1 cellular context compared by ENCODE assay signal in the genomic region with DNA sequence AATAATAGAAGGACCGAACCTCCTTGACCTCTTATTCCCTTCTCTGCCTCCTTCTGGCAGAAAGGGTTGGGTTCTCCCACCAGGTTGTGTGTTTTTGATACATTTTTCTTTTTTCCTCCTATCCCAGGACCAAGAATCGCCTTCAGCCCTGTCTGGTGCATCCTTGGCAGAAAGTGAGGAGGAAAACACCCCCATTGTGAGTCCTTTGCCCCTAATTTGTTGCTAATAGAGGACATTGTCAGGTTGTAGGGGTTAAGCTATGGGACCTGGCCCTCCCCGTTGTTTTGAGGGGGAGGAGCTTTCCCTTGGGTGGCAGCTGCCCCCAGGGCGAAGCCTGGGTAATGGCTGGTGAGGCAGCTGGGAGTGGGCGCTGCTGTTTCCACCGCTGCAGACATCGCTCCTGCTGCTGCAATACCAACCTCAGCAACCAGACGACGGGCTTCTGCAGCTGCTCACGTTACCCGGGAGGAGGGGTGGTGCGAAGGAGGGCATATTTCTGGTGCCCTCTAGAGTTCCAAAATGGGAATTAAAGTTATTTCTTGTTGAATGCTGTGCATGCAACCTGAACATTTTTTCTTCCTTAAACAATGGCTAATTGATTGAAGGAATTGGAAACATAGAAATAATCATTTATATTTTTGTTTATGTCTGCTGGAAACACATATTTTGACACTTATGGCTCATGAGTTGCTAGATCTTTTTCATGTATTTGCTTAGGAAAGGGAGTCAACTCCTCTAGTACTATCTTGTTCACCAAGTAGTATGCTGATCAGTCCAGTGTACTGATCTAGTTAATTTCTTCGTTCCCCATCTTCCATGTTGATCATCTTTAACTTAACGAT.
TF ChIP-seq lines count a peak whose summit lies in the region.

No MANE protein-coding gene starts in this region.

TF ChIP-seq in GM12878, 131 proteins besides CTCF, POLR2A, EP300 and RAD21 (continued from another document and continues in another):
- TF ChIP-seq ZNF592 (IDR thresholded peaks at IDR 0.05): peak; percentile 52; the same call in 1 of the 2 replicates
- TF ChIP-seq, protein P1, sequence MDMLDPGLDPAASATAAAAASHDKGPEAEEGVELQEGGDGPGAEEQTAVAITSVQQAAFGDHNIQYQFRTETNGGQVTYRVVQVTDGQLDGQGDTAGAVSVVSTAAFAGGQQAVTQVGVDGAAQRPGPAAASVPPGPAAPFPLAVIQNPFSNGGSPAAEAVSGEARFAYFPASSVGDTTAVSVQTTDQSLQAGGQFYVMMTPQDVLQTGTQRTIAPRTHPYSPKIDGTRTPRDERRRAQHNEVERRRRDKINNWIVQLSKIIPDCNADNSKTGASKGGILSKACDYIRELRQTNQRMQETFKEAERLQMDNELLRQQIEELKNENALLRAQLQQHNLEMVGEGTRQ (IDR thresholded peaks at IDR 0.05; ENCODE audit: borderline replicate concordance, low read depth, low read length): no peak; the same call in 1 of the 2 replicates
- no peak for TF ChIP-seq FOXM1 (IDR thresholded peaks at IDR 0.05; ENCODE audit: low read depth, low read length)
- TF ChIP-seq ZNF207 (IDR thresholded peaks at IDR 0.05; ENCODE audit: borderline replicate concordance): no peak; the same call in 1 of the 2 replicates
- no peak; the same call in 2 of the 3 replicates for TF ChIP-seq POU2F2 (IDR thresholded peaks at IDR 0.05; ENCODE audit: borderline replicate concordance, low read depth, low read length)
- peak; percentile 45; the same call in 1 of the 2 replicates for TF ChIP-seq NBN (IDR thresholded peaks at IDR 0.05)
- TF ChIP-seq EGR1 (IDR thresholded peaks at IDR 0.05; ENCODE audit: borderline replicate concordance in 1 of 2, low read depth in 2 of 2, low read length in 2 of 2): no peak
- no peak for TF ChIP-seq ZZZ3 (IDR thresholded peaks at IDR 0.05; ENCODE audit: control insufficient read depth, insufficient read length, low read depth)
- no peak for TF ChIP-seq CHD1 (IDR thresholded peaks at IDR 0.05; ENCODE audit: low read depth, low read length)
- no peak for TF ChIP-seq FOS (IDR thresholded peaks at IDR 0.05; ENCODE audit: borderline replicate concordance, extremely low read depth, insufficient read length)
- peak; percentile 61; the same call in 1 of the 2 replicates for TF ChIP-seq ZBTB40 (IDR thresholded peaks at IDR 0.05; ENCODE audit: borderline replicate concordance)
- TF ChIP-seq PML (IDR thresholded peaks at IDR 0.05; ENCODE audit: low read length): no peak
- no peak for TF ChIP-seq POLR2AphosphoS2 (IDR thresholded peaks at IDR 0.05; ENCODE audit: low read depth, low read length)
- TF ChIP-seq SPI1 (IDR thresholded peaks at IDR 0.05; ENCODE audit: borderline replicate concordance, insufficient read depth, low read depth, low read length): no peak
- TF ChIP-seq JUNB (IDR thresholded peaks at IDR 0.05): no peak
- peak; percentile 85 for TF ChIP-seq MXI1 (IDR thresholded peaks at IDR 0.05; ENCODE audit: low read depth, low read length)
- TF ChIP-seq SREBF1 (IDR thresholded peaks at IDR 0.05; ENCODE audit: low read length): no peak
- no peak for TF ChIP-seq RAD51 (IDR thresholded peaks at IDR 0.05)
- no peak for TF ChIP-seq BCLAF1 (IDR thresholded peaks at IDR 0.05)
- no peak for TF ChIP-seq BCL11A (IDR thresholded peaks at IDR 0.05; ENCODE audit: low read depth, low read length)
- TF ChIP-seq CBFB (IDR thresholded peaks at IDR 0.05; ENCODE audit: low read depth): no peak
- TF ChIP-seq, protein P2, sequence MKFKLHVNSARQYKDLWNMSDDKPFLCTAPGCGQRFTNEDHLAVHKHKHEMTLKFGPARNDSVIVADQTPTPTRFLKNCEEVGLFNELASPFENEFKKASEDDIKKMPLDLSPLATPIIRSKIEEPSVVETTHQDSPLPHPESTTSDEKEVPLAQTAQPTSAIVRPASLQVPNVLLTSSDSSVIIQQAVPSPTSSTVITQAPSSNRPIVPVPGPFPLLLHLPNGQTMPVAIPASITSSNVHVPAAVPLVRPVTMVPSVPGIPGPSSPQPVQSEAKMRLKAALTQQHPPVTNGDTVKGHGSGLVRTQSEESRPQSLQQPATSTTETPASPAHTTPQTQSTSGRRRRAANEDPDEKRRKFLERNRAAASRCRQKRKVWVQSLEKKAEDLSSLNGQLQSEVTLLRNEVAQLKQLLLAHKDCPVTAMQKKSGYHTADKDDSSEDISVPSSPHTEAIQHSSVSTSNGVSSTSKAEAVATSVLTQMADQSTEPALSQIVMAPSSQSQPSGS (IDR thresholded peaks at IDR 0.05; ENCODE audit: low read length): no peak
- no peak for TF ChIP-seq WRNIP1 (IDR thresholded peaks at IDR 0.05; ENCODE audit: borderline replicate concordance, low read depth, low read length)
- TF ChIP-seq, protein P3, sequence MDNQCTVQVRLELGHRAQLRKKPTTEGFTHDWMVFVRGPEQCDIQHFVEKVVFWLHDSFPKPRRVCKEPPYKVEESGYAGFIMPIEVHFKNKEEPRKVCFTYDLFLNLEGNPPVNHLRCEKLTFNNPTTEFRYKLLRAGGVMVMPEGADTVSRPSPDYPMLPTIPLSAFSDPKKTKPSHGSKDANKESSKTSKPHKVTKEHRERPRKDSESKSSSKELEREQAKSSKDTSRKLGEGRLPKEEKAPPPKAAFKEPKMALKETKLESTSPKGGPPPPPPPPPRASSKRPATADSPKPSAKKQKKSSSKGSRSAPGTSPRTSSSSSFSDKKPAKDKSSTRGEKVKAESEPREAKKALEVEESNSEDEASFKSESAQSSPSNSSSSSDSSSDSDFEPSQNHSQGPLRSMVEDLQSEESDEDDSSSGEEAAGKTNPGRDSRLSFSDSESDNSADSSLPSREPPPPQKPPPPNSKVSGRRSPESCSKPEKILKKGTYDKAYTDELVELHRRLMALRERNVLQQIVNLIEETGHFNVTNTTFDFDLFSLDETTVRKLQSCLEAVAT (IDR thresholded peaks at IDR 0.05): peak; percentile 42; the same call in 1 of the 2 replicates
- TF ChIP-seq RB1 (IDR thresholded peaks at IDR 0.05; ENCODE audit: borderline replicate concordance): peak; percentile 70; the same call in 1 of the 2 replicates
- TF ChIP-seq BMI1 (IDR thresholded peaks at IDR 0.05; ENCODE audit: borderline replicate concordance): no peak
- TF ChIP-seq MYC (IDR thresholded peaks at IDR 0.05; ENCODE audit: insufficient read depth, insufficient read length, insufficient replicate concordance, low read length, severe bottlenecking): no peak
- TF ChIP-seq ZNF274 (IDR thresholded peaks at IDR 0.05; ENCODE audit: insufficient read depth, insufficient read length): no peak
- no peak for TF ChIP-seq STAT3 (IDR thresholded peaks at IDR 0.05; ENCODE audit: low read depth, low read length)
- no peak for TF ChIP-seq GABPA (IDR thresholded peaks at IDR 0.05; ENCODE audit: low read depth)
- TF ChIP-seq SIX5 (IDR thresholded peaks at IDR 0.05; ENCODE audit: low read depth, low read length, severe bottlenecking): no peak
- TF ChIP-seq NFYA (IDR thresholded peaks at IDR 0.05; ENCODE audit: borderline replicate concordance, low read depth, low read length): no peak
- no peak for TF ChIP-seq SP1 (IDR thresholded peaks at IDR 0.05; ENCODE audit: low read depth, low read length)
- 0 out of 2 replicates have a peak, but pooled peaks have one; percentile 14 for TF ChIP-seq POLR2AphosphoS5 (IDR thresholded peaks at IDR 0.05; ENCODE audit: low read length)
- TF ChIP-seq ESRRA (IDR thresholded peaks at IDR 0.05; ENCODE audit: low read length): no peak
- TF ChIP-seq ZSCAN29 (IDR thresholded peaks at IDR 0.05): no peak
- TF ChIP-seq, protein P4, sequence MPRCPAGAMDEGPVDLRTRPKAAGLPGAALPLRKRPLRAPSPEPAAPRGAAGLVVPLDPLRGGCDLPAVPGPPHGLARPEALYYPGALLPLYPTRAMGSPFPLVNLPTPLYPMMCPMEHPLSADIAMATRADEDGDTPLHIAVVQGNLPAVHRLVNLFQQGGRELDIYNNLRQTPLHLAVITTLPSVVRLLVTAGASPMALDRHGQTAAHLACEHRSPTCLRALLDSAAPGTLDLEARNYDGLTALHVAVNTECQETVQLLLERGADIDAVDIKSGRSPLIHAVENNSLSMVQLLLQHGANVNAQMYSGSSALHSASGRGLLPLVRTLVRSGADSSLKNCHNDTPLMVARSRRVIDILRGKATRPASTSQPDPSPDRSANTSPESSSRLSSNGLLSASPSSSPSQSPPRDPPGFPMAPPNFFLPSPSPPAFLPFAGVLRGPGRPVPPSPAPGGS (IDR thresholded peaks at IDR 0.05; ENCODE audit: borderline replicate concordance, insufficient read depth, low read depth, low read length, poor library complexity, severe bottlenecking): no peak
